In genomic region chr5:16659536-16659935, GRCh38 we compare ENCODE assay signal across 28 cellular contexts. TPM values are rescaled to one million over a fixed set of nuclear protein-coding genes. Genes with fewer than 3 reads are reported as not detected.
"Had no signal": no experiment of that assay in that cellular context is flagged by ENCODE, and none has a peak within 500 bp of the region (broad histone marks: within the 10 kb centered on the region; RNA-seq: fewer than 3 reads in every experiment).

No MANE protein-coding gene starts in this region.

- H3K4me1 ChIP-seq: gastrocnemius medialis, lower lobe of right lung, right atrium auricular region, tibial artery, upper lobe of right lung had no signal

- H3K4me1 Mint-ChIP-seq: immature natural killer cell; memory B cell; stimulated activated effector memory CD8-positive, alpha-beta T cell treated with anti-CD3 and anti-CD28 coated beads, Interleukin-12 subunit alpha, Interleukin-12 subunit beta, amount 100 ng/mL, for 72 hours had no signal

- H3K36me3 Mint-ChIP-seq: immature natural killer cell; memory B cell; stimulated activated effector memory CD8-positive, alpha-beta T cell treated with anti-CD3 and anti-CD28 coated beads, Interleukin-12 subunit alpha, Interleukin-12 subunit beta, amount 100 ng/mL, for 72 hours had no signal

- H3K9me3 ChIP-seq: gastrocnemius medialis, lower lobe of right lung, sigmoid colon, tibial artery, upper lobe of right lung, vagina had no signal

- H3K4me3 Mint-ChIP-seq: dendritic cell treated with granulocyte-macrophage colony-stimulating factor and Interleukin-4, amounts not matched to agents 40 ng/mL and 50 ng/mL, for 4 days; endodermal cell; immature natural killer cell; memory B cell; naive thymus-derived CD4-positive, alpha-beta T cell; nephron progenitor cell; stimulated activated effector memory CD8-positive, alpha-beta T cell treated with anti-CD3 and anti-CD28 coated beads, Interleukin-12 subunit alpha, Interleukin-12 subunit beta, amount 100 ng/mL, for 72 hours had no signal

- H3K9me3 Mint-ChIP-seq: dendritic cell treated with granulocyte-macrophage colony-stimulating factor and Interleukin-4, amounts not matched to agents 40 ng/mL and 50 ng/mL, for 4 days; stimulated activated effector memory CD8-positive, alpha-beta T cell treated with anti-CD3 and anti-CD28 coated beads, Interleukin-12 subunit alpha, Interleukin-12 subunit beta, amount 100 ng/mL, for 72 hours had no signal

- H3K4me3 ChIP-seq: gastrocnemius medialis, left ventricle myocardium inferior, lower lobe of right lung, right atrium auricular region, sigmoid colon, tibial artery, upper lobe of right lung, vagina had no signal

- FAIRE-seq: colon, endothelial cell of umbilical vein, keratinocyte, small intestine had no signal

- H3K27me3 Mint-ChIP-seq: dendritic cell treated with granulocyte-macrophage colony-stimulating factor and Interleukin-4, amounts not matched to agents 40 ng/mL and 50 ng/mL, for 4 days had no signal

- H3K27ac Mint-ChIP-seq: dendritic cell treated with granulocyte-macrophage colony-stimulating factor and Interleukin-4, amounts not matched to agents 40 ng/mL and 50 ng/mL, for 4 days; endodermal cell; immature natural killer cell; memory B cell; nephron progenitor cell; stimulated activated effector memory CD8-positive, alpha-beta T cell treated with anti-CD3 and anti-CD28 coated beads, Interleukin-12 subunit alpha, Interleukin-12 subunit beta, amount 100 ng/mL, for 72 hours had no signal

- H3K36me3 ChIP-seq: gastrocnemius medialis, left ventricle myocardium inferior, right atrium auricular region, sigmoid colon, tibial artery, vagina had no signal

- DNase-seq: cerebellar nuclear complex; effector CD4-positive, alpha-beta T cell; endodermal cell; erythroblast; gastrocnemius medialis; glutamatergic neuron; immature natural killer cell; left cardiac atrium; left ventricle myocardium inferior; lower lobe of right lung; naive thymus-derived CD4-positive, alpha-beta T cell; nephron progenitor cell; posterior cingulate gyrus; sigmoid colon; small intestine; stimulated activated CD4-positive, alpha-beta T cell treated with anti-CD3 and anti-CD28 coated beads, Interleukin-4, amount 100 ng/mL, for 1 hour; stimulated activated CD8-positive, alpha-beta memory T cell treated with anti-CD3 and anti-CD28 coated beads, Interleukin-4, amount 100 ng/mL, for 48 hours; stimulated activated naive CD8-positive, alpha-beta T cell treated with anti-CD3 and anti-CD28 coated beads, Interleukin-15, Interleukin-2, amounts not matched to agents 100 U/mL and 50 U/mL, for 24 hours; tibial artery; upper lobe of right lung had no signal

- H3K27me3 ChIP-seq: gastrocnemius medialis, right atrium auricular region, sigmoid colon, upper lobe of right lung, vagina had no signal

- H3K27ac ChIP-seq: gastrocnemius medialis, left ventricle myocardium inferior, lower lobe of right lung, right atrium auricular region, sigmoid colon, tibial artery, upper lobe of right lung, vagina had no signal

RNA-seq across cellular contexts. Expression of gene RETREG1, which starts 42.7 kb away (rescaled TPM):
- polyA plus RNA-seq: endothelial cell of umbilical vein had no signal
